Comparison of ENCODE assay signal across 8 cellular contexts in the genomic region with DNA sequence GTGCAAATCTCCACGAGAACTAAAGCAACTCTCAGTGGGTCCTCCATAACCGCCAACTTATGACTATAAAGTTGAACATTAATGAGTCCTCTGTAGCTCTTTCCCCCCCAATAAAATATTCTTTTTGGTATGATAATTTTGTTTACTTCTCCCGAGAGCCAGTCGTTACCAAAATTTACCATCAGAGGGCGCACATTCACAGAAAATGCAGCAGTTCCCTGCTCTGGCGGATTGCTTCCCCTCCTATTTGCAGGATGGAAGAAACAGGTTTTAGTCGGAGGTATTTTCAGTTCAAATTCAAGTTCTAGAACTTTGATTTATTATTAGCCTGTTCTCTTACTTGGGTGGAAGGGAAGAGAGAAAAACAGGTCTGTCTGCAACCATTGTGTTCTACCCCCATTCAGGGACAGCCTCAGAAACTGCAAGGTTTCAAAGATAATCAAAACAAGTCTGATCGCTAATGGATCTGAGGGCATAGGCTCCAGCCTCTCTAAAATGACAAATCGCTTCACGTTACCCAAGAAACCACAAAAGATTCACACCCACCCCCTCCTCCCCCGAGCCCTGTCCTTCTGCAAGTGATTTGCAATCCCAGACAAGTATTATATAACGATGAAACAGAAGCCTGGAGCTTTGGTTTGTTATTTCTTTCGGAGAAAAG.
DNase-seq lines count a peak whose midpoint lies in the region; ATAC-seq and TF ChIP-seq lines count a peak whose summit lies in the region.

No MANE protein-coding gene starts in this region.

- no peak for ATAC-seq in HG03108 (IDR thresholded peaks at IDR 0.05; ENCODE audit: unreplicated experiment)

- CTCF ChIA-PET in HEK293 (lab: Yijun Ruan, JAX), result interaction anchor here (0.6 to 3.1 kb wide), 42 partner anchors 8 to 1565 kb away, joined by 3 to 29 read pairs (median 4); no protein-coding TSS in a partner anchor
- CTCF ChIA-PET in activated CD4-positive, alpha-beta memory T cell treated with anti-CD3 and anti-CD28 coated beads for 36 hours (lab: Charles Lee), result interaction anchor here (0.6 to 2.4 kb wide), 17 partner anchors 9 to 1216 kb away, joined by 3 to 14 read pairs (median 3); no protein-coding TSS in a partner anchor

- H3K9me3 Mint-ChIP-seq in activated CD4-positive, alpha-beta memory T cell treated with anti-CD3 and anti-CD28 coated beads for 36 hours, result no peaks in the 10 kb centered on the region

- H3K4me3 ChIP-seq in HEK293 (ENCODE audit: low read depth, low read length) (no peak overlapping the region; the same call in 1 of the 2 replicates), mesenchymal stem cell (ENCODE audit: insufficient read depth in 1 of 2, low read depth in 1 of 2, low read length in 2 of 2) (peak overlapping the region in 1 of 2 experiments; percentile 50)

- intact Hi-C loops in activated CD4-positive, alpha-beta memory T cell treated with anti-CD3 and anti-CD28 coated beads for 36 hours (cut with micrococcal nuclease), result loop anchor here (1.0 to 2.0 kb wide), 2 partner anchors 950 to 1216 kb away; no protein-coding TSS in a partner anchor

- DNase-seq in Caki2 (ENCODE audit: low read depth) (peak; percentile 48), NCI-H510A treated with DMSO at 0.1 percent for 48 hours (lab: John Stamatoyannopoulos, UW) (peak; percentile 48), mesenchymal stem cell (peak; percentile 58)
- peak; percentile 59 for DNase-seq in activated CD4-positive, alpha-beta memory T cell treated with anti-CD3 and anti-CD28 coated beads for 36 hours
- peak; percentile 34 for DNase-seq in effector CD4-positive, alpha-beta T cell
- DNase-seq in stimulated activated naive CD4-positive, alpha-beta T cell (lab: John Stamatoyannopoulos, UW), result peak; percentile 12 to 60 (median 30)

- no peaks in the 10 kb centered on the region for H3K9me3 ChIP-seq in HEK293 (ENCODE audit: control insufficient read depth, insufficient read depth, low read depth, low read length)
- no peaks in the 10 kb centered on the region for H3K9me3 ChIP-seq in mesenchymal stem cell (ENCODE audit: control insufficient read depth, low read length)

- no peaks in the 10 kb centered on the region for H3K36me3 ChIP-seq in HEK293 (ENCODE audit: control insufficient read depth in 2 of 2, insufficient read depth in 1 of 2, low read length in 2 of 2)
- H3K36me3 ChIP-seq in mesenchymal stem cell (ENCODE audit: control insufficient read depth in 1 of 2, insufficient read depth in 2 of 2, low read depth in 1 of 2, low read length in 2 of 2), result no peaks in the 10 kb centered on the region

- no peaks in the 10 kb centered on the region for H3K4me1 ChIP-seq in HEK293 (ENCODE audit: control insufficient read depth, insufficient read depth, low read length)
- H3K4me1 ChIP-seq in mesenchymal stem cell (ENCODE audit: control insufficient read depth, insufficient read depth, low read depth, low read length), result no peaks in the 10 kb centered on the region

- no peak overlapping the region for H3K27ac ChIP-seq in HEK293 (ENCODE audit: extremely low read depth, low read depth, low read length)
- no peak overlapping the region for H3K27ac ChIP-seq in mesenchymal stem cell (ENCODE audit: low read length, poor library complexity, severe bottlenecking)

- H2BK12ac ChIP-seq in mesenchymal stem cell (ENCODE audit: low read length in 2 of 2), result no peak overlapping the region

- no peak overlapping the region for H3K14ac ChIP-seq in mesenchymal stem cell (ENCODE audit: low read length in 2 of 2)

- H3K9ac ChIP-seq in mesenchymal stem cell (ENCODE audit: low read length), result peak overlapping the region; percentile 67

- WGBS in mesenchymal stem cell, result 14% methylated on average over 1 of the region's 13 CpGs

- H3K4me2 ChIP-seq in mesenchymal stem cell (ENCODE audit: low read length, poor library complexity, severe bottlenecking), result peak overlapping the region; percentile 58

- peaks cover 3 to 25% of the 10 kb centered on the region in 2 experiments for H3K27me3 ChIP-seq in mesenchymal stem cell (ENCODE audit: control insufficient read depth in 1 of 2, insufficient read depth in 1 of 2, low read length in 2 of 2)

- no peak overlapping the region for H3K18ac ChIP-seq in mesenchymal stem cell (ENCODE audit: low read depth in 1 of 2, low read length in 2 of 2)

- peaks cover 4% of the 10 kb centered on the region for H3K4me1 Mint-ChIP-seq in activated CD4-positive, alpha-beta memory T cell treated with anti-CD3 and anti-CD28 coated beads for 36 hours (ENCODE audit: low read depth)

- no peak overlapping the region for H2BK15ac ChIP-seq in mesenchymal stem cell (ENCODE audit: low read depth, poor library complexity, severe bottlenecking)

- no peak; the same call in 1 of the 2 replicates for TF ChIP-seq CTCF in HEK293 (tag by site-specific recombination; IDR thresholded peaks at IDR 0.05)

- POLR2A ChIA-PET in HEK293 (lab: Yijun Ruan, JAX), result no interaction called here
- POLR2A ChIA-PET in activated CD4-positive, alpha-beta memory T cell treated with anti-CD3 and anti-CD28 coated beads for 36 hours (lab: Charles Lee), result no interaction called here

- peaks cover 24% of the 10 kb centered on the region for H3K27me3 Mint-ChIP-seq in activated CD4-positive, alpha-beta memory T cell treated with anti-CD3 and anti-CD28 coated beads for 36 hours

- no peak overlapping the region for H2AK5ac ChIP-seq in mesenchymal stem cell (ENCODE audit: low read length, severe bottlenecking)

- no peak overlapping the region for H3K23ac ChIP-seq in mesenchymal stem cell (ENCODE audit: low read length in 2 of 2)

- no peak overlapping the region for H3K4ac ChIP-seq in mesenchymal stem cell (ENCODE audit: low read depth in 1 of 2, low read length in 2 of 2)

- H2AFZ ChIP-seq in mesenchymal stem cell (ENCODE audit: low read depth, low read length), result no peak overlapping the region

- in situ Hi-C loops in Caki2 (cut with HindIII; ENCODE audit: low pct_unique_long_range_greater_than_20kb, low sequenced_read_pairs), result no loop called here

- H4K91ac ChIP-seq in mesenchymal stem cell (ENCODE audit: low read length), result no peak overlapping the region

- no peak overlapping the region for H4K8ac ChIP-seq in mesenchymal stem cell (ENCODE audit: low read length)

- no peak overlapping the region for H2BK5ac ChIP-seq in mesenchymal stem cell (ENCODE audit: low read depth, low read length, poor library complexity, severe bottlenecking)

- no peaks in the 10 kb centered on the region for H3K36me3 Mint-ChIP-seq in activated CD4-positive, alpha-beta memory T cell treated with anti-CD3 and anti-CD28 coated beads for 36 hours

- H3K79me1 ChIP-seq in mesenchymal stem cell (replicated peaks; ENCODE audit: low read length, poor library complexity, severe bottlenecking), result no peaks in the 10 kb centered on the region

- H2BK120ac ChIP-seq in mesenchymal stem cell (ENCODE audit: low read depth, low read length), result no peak overlapping the region

- no peak overlapping the region for H3K4me3 Mint-ChIP-seq in activated CD4-positive, alpha-beta memory T cell treated with anti-CD3 and anti-CD28 coated beads for 36 hours

- H3K27ac Mint-ChIP-seq in activated CD4-positive, alpha-beta memory T cell treated with anti-CD3 and anti-CD28 coated beads for 36 hours, result no peak overlapping the region

TF ChIP-seq in HEK293, 187 proteins besides CTCF, POLR2A, EP300 and RAD21:
- TF ChIP-seq ZNF660 (tag by site-specific recombination; IDR thresholded peaks at IDR 0.05) (peak; percentile 62; the same call in 1 of the 2 replicates), ZNF2 (tag by site-specific recombination; IDR thresholded peaks at IDR 0.05) (no peak), ZNF654 (tag by site-specific recombination; IDR thresholded peaks at IDR 0.05; ENCODE audit: low read depth) (peak; percentile 78)
